10 cellular contexts compared by ENCODE assay signal in the genomic region with DNA sequence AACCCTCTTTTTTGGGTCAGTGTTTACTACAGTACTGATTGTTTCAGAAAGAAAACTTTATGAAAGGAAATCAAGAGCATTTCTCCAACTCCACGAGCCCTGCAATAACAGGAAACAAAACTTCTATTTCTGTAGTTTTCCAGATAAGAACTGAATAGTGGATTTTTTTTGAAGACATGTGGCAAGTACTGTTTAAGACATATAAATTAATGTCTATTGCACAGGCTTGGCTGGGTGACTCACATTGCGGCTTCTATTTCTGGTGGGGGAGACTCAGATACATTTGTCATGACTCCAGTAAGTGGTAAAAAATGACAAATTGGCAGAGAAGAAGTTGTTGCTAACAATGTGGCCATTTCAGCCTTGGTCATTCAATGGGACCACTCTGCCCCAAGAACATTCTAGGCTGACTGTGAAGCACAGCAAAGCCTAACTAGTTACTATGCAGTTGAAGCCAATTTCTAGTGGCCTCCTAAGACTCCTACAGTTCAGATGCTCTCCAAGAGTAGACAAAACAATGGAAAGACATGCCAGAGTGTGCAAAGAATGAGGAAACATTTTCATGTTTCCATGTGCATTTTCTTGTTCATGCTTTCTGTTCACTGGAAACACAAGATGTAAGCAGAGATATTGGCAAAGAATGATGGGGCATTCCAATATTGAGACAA.
A peak's percentile ranks its signal among the peaks of the same experiment; 100 is the strongest.
DNase-seq lines count a peak whose midpoint lies in the region; ATAC-seq and TF ChIP-seq lines count a peak whose summit lies in the region.
"Had no signal": no experiment of that assay in that cellular context is flagged by ENCODE, and none has a peak within 500 bp of the region (broad histone marks: within the 10 kb centered on the region; RNA-seq: fewer than 3 reads in every experiment).

No MANE protein-coding gene starts in this region.

- H3K9me3 ChIP-seq in trophoblast cell (ENCODE audit: insufficient read depth, low read depth, low read length) (peaks cover 3% of the 10 kb centered on the region), SJCRH30 (replicated peaks) (no peaks in the 10 kb centered on the region)

- H2BK12ac ChIP-seq in trophoblast cell (ENCODE audit: low read length): no peak overlapping the region

- CTCF ChIA-PET in activated CD4-positive, alpha-beta T cell treated with anti-CD3 and anti-CD28 coated beads for 36 hours (lab: Charles Lee): no interaction called here

- no peaks in the 10 kb centered on the region for H3K4me1 ChIP-seq in trophoblast cell (ENCODE audit: control insufficient read depth in 1 of 2, insufficient read depth in 2 of 2, low read length in 2 of 2)
- H3K4me1 ChIP-seq in SJCRH30: no peaks in the 10 kb centered on the region

- no peak overlapping the region for H3K4me3 ChIP-seq in coronary artery
- no peak overlapping the region for H3K4me3 ChIP-seq in trophoblast cell (ENCODE audit: low read depth, low read length)
- H3K4me3 ChIP-seq in SJCRH30: no peak overlapping the region

- no peak overlapping the region for H3K4me2 ChIP-seq in trophoblast cell (ENCODE audit: low read length)

- H2BK120ac ChIP-seq in trophoblast cell (ENCODE audit: insufficient read depth, low read length, poor library complexity): no peak overlapping the region

- peak; percentile 57 for DNase-seq in activated CD4-positive, alpha-beta T cell treated with anti-CD3 and anti-CD28 coated beads for 36 hours
- no peak for DNase-seq in activated CD4-positive, alpha-beta T cell treated with anti-CD3 and anti-CD28 coated beads, Interleukin-2, amount 50 U/mL, for 1 hour
- peak; percentile 89 for DNase-seq in NCI-H226
- no peak for DNase-seq in coronary artery (ENCODE audit: low spot score)
- DNase-seq in trophoblast cell: peak; percentile 63 to 91
- DNase-seq in left colon: no peak
- DNase-seq in SJCRH30: no peak
- DNase-seq: effector memory CD4-positive, alpha-beta T cell had no signal

- H3K79me2 ChIP-seq in trophoblast cell (ENCODE audit: control insufficient read depth, insufficient read depth, low read length, poor library complexity): no peaks in the 10 kb centered on the region

- intact Hi-C loops in activated CD4-positive, alpha-beta T cell treated with anti-CD3 and anti-CD28 coated beads for 36 hours (cut with DNase I, micrococcal nuclease): no loop called here
- intact Hi-C loops in left colon (cut with DNase I, micrococcal nuclease): no loop called here

- H3K4me3 Mint-ChIP-seq in activated CD4-positive, alpha-beta T cell treated with anti-CD3 and anti-CD28 coated beads for 36 hours: no peak overlapping the region
- H3K4me3 Mint-ChIP-seq: natural killer cell treated with Interleukin-12 subunit alpha and Interleukin-12 subunit beta and Interleukin-15 and Interleukin-18, amount 100 ng/mL, for 72 hours had no signal

- no peak overlapping the region for H2BK5ac ChIP-seq in trophoblast cell (ENCODE audit: low read depth, low read length, poor library complexity)

- no peak overlapping the region for H2AFZ ChIP-seq in trophoblast cell (ENCODE audit: insufficient read depth, low read length, poor library complexity)

- H3K27me3 ChIP-seq in trophoblast cell (ENCODE audit: insufficient read depth, low read length) (no peaks in the 10 kb centered on the region), SJCRH30 (no peaks in the 10 kb centered on the region)

- H2AK5ac ChIP-seq in trophoblast cell (ENCODE audit: low read length): no peak overlapping the region

- H3K36me3 ChIP-seq in trophoblast cell (ENCODE audit: control insufficient read depth in 1 of 2, insufficient read depth in 2 of 2, low read length in 2 of 2) (no peaks in the 10 kb centered on the region), SJCRH30 (no peaks in the 10 kb centered on the region)

- WGBS in trophoblast cell (ENCODE audit: extremely low coverage, insufficient coverage, insufficient read length): no CpG with 5 or more reads among the region's 2 CpGs

- peak; percentile 82 for ATAC-seq in activated CD4-positive, alpha-beta T cell treated with anti-CD3 and anti-CD28 coated beads for 36 hours
- no peak for ATAC-seq in GM18909 (IDR thresholded peaks at IDR 0.05; ENCODE audit: poor library complexity, unreplicated experiment)
- ATAC-seq in left colon: no peak
- ATAC-seq: natural killer cell treated with Interleukin-12 subunit alpha and Interleukin-12 subunit beta and Interleukin-15 and Interleukin-18, amount 100 ng/mL, for 72 hours had no signal

- H3K14ac ChIP-seq in trophoblast cell (ENCODE audit: low read length): no peak overlapping the region

- H3K79me1 ChIP-seq in trophoblast cell (ENCODE audit: low read length): no peaks in the 10 kb centered on the region

- H3K9ac ChIP-seq in trophoblast cell (ENCODE audit: low read length): no peak overlapping the region

- peaks cover 4% of the 10 kb centered on the region for H3K27me3 Mint-ChIP-seq in activated CD4-positive, alpha-beta T cell treated with anti-CD3 and anti-CD28 coated beads for 36 hours

- H3K9me3 Mint-ChIP-seq in activated CD4-positive, alpha-beta T cell treated with anti-CD3 and anti-CD28 coated beads for 36 hours (ENCODE audit: low read depth): no peaks in the 10 kb centered on the region
- H3K9me3 Mint-ChIP-seq: natural killer cell treated with Interleukin-12 subunit alpha and Interleukin-12 subunit beta and Interleukin-15 and Interleukin-18, amount 100 ng/mL, for 72 hours had no signal

- H3K36me3 Mint-ChIP-seq in activated CD4-positive, alpha-beta T cell treated with anti-CD3 and anti-CD28 coated beads for 36 hours (ENCODE audit: low read depth): no peaks in the 10 kb centered on the region
- H3K36me3 Mint-ChIP-seq: natural killer cell treated with Interleukin-12 subunit alpha and Interleukin-12 subunit beta and Interleukin-15 and Interleukin-18, amount 100 ng/mL, for 72 hours had no signal

- no peak overlapping the region for H4K12ac ChIP-seq in trophoblast cell (ENCODE audit: low read depth, low read length)

- POLR2A ChIA-PET in activated CD4-positive, alpha-beta T cell treated with anti-CD3 and anti-CD28 coated beads for 36 hours (lab: Charles Lee): no interaction called here

- no peak overlapping the region for H3K18ac ChIP-seq in trophoblast cell (ENCODE audit: low read length)

- H4K91ac ChIP-seq in trophoblast cell (ENCODE audit: low read depth, low read length): no peak overlapping the region

- no peak overlapping the region for H4K8ac ChIP-seq in trophoblast cell (ENCODE audit: low read depth, low read length)

- H3K4me1 Mint-ChIP-seq in activated CD4-positive, alpha-beta T cell treated with anti-CD3 and anti-CD28 coated beads for 36 hours: peaks cover 16% of the 10 kb centered on the region

- peak overlapping the region; percentile 34 for H3K27ac Mint-ChIP-seq in activated CD4-positive, alpha-beta T cell treated with anti-CD3 and anti-CD28 coated beads for 36 hours
- H3K27ac Mint-ChIP-seq: natural killer cell treated with Interleukin-12 subunit alpha and Interleukin-12 subunit beta and Interleukin-15 and Interleukin-18, amount 100 ng/mL, for 72 hours had no signal

- H3K4ac ChIP-seq in trophoblast cell (ENCODE audit: low read depth, low read length): no peak overlapping the region

- H3K27ac ChIP-seq in coronary artery (peak overlapping the region; percentile 33 to 68), trophoblast cell (ENCODE audit: low read depth, low read length) (no peak overlapping the region), SJCRH30 (no peak overlapping the region)

- no peak overlapping the region for H3K23ac ChIP-seq in trophoblast cell (ENCODE audit: low read length)

- no peak for TF ChIP-seq CTCF in coronary artery (IDR thresholded peaks at IDR 0.05)

Comparison
In these comparisons a context has a peak if more than half of its experiments do, and no peak if none do; other contexts are left out.
1. DNase-seq: peak in activated CD4-positive, alpha-beta T cell treated with anti-CD3 and anti-CD28 coated beads for 36 hours (single experiment), NCI-H226 (single experiment) and trophoblast cell (2 of 2); none in activated CD4-positive, alpha-beta T cell treated with anti-CD3 and anti-CD28 coated beads, Interleukin-2, amount 50 U/mL, for 1 hour (single experiment), coronary artery (single experiment), left colon (0 of 2) and SJCRH30 (0 of 2).
2. H3K27ac ChIP-seq: peak in coronary artery (2 of 2); none in trophoblast cell (single experiment) and SJCRH30 (single experiment).